Comparison of ENCODE assay signal across 29 cellular contexts in genomic region chr21:38211321-38211720, GRCh38. TPM values are rescaled to one million over a fixed set of nuclear protein-coding genes. Genes with fewer than 3 reads are reported as not detected.
"Had no signal": no experiment of that assay in that cellular context is flagged by ENCODE, and none has a peak within 500 bp of the region (broad histone marks: within the 10 kb centered on the region; RNA-seq: fewer than 3 reads in every experiment).

No MANE protein-coding gene starts in this region.

- H3K4me1 ChIP-seq: parathyroid adenoma, psoas muscle, right lobe of liver, sigmoid colon, stomach, thyroid gland, tibial nerve, upper lobe of left lung, uterus had no signal

- H3K9ac ChIP-seq: parathyroid adenoma had no signal

- H3K4me3 Mint-ChIP-seq: naive thymus-derived CD8-positive, alpha-beta T cell; natural killer cell treated with Interleukin-12 subunit alpha and Interleukin-12 subunit beta and Interleukin-15 and Interleukin-18, amount 100 ng/mL, for 72 hours; nephron progenitor cell; neural crest cell; stimulated activated effector memory CD8-positive, alpha-beta T cell treated with anti-CD3 and anti-CD28 coated beads, Interleukin-12 subunit alpha, Interleukin-12 subunit beta, amount 100 ng/mL, for 72 hours; stimulated activated naive B cell treated with anti-CD40 and anti-IgM and Interleukin-4, amounts not matched to agents 10 μg/mL and 1 μg/mL and 100 μg/mL, for 72 hours; stimulated activated naive CD8-positive, alpha-beta T cell treated with anti-CD3 and anti-CD28 coated beads, Interleukin-15, Interleukin-2, amounts not matched to agents 100 ng/mL and 50 ng/mL, for 24 hours had no signal

- H3K27me3 ChIP-seq: ovary, thyroid gland, tibial nerve, upper lobe of left lung had no signal

- H3K4me1 Mint-ChIP-seq: naive B cell; neural crest cell; stimulated activated effector memory CD8-positive, alpha-beta T cell treated with anti-CD3 and anti-CD28 coated beads, Interleukin-12 subunit alpha, Interleukin-12 subunit beta, amount 100 ng/mL, for 72 hours; stimulated activated naive B cell treated with anti-CD40 and anti-IgM and Interleukin-4, amounts not matched to agents 10 μg/mL and 1 μg/mL and 100 μg/mL, for 72 hours had no signal

- H3K36me3 Mint-ChIP-seq: naive B cell; naive thymus-derived CD8-positive, alpha-beta T cell; natural killer cell treated with Interleukin-12 subunit alpha and Interleukin-12 subunit beta and Interleukin-15 and Interleukin-18, amount 100 ng/mL, for 72 hours; stimulated activated effector memory CD8-positive, alpha-beta T cell treated with anti-CD3 and anti-CD28 coated beads, Interleukin-12 subunit alpha, Interleukin-12 subunit beta, amount 100 ng/mL, for 72 hours; stimulated activated naive B cell treated with anti-CD40 and anti-IgM and Interleukin-4, amounts not matched to agents 10 μg/mL and 1 μg/mL and 100 μg/mL, for 72 hours had no signal

- DNase-seq: naive B cell; naive thymus-derived CD8-positive, alpha-beta T cell; nephron progenitor cell; occipital lobe; ovary; posterior cingulate gyrus; psoas muscle; right cardiac atrium; right lobe of liver; sigmoid colon; small intestine; stimulated activated CD4-positive, alpha-beta T cell treated with anti-CD3 and anti-CD28 coated beads, Interleukin-1b, Interleukin-23, amount 100 ng/mL, for 48 hours; stimulated activated CD4-positive, alpha-beta T cell treated with anti-CD3 and anti-CD28 coated beads, Interleukin-4, amount 100 ng/mL, for 24 hours; stimulated activated naive B cell treated with anti-CD40 and anti-IgM and Interleukin-4, amounts not matched to agents 10 μg/mL and 1 μg/mL and 100 μg/mL, for 72 hours; stimulated activated naive CD4-positive, alpha-beta T cell treated with Interleukin-2 at 50 U/mL for 16 hours; stomach; thyroid gland; trophoblast cell; upper lobe of left lung; uterus had no signal

- H3K27ac Mint-ChIP-seq: naive B cell; natural killer cell treated with Interleukin-12 subunit alpha and Interleukin-12 subunit beta and Interleukin-15 and Interleukin-18, amount 100 ng/mL, for 72 hours; nephron progenitor cell; progenitor cell of endocrine pancreas; stimulated activated effector memory CD8-positive, alpha-beta T cell treated with anti-CD3 and anti-CD28 coated beads, Interleukin-12 subunit alpha, Interleukin-12 subunit beta, amount 100 ng/mL, for 72 hours; stimulated activated naive B cell treated with anti-CD40 and anti-IgM and Interleukin-4, amounts not matched to agents 10 μg/mL and 1 μg/mL and 100 μg/mL, for 72 hours; stimulated activated naive CD8-positive, alpha-beta T cell treated with anti-CD3 and anti-CD28 coated beads, Interleukin-15, Interleukin-2, amounts not matched to agents 100 ng/mL and 50 ng/mL, for 24 hours had no signal

- H3K9me3 ChIP-seq: ovary, psoas muscle, right lobe of liver, thoracic aorta, thyroid gland, upper lobe of left lung had no signal

- H3K79me2 ChIP-seq: parathyroid adenoma had no signal

- H3K27ac ChIP-seq: ovary, parathyroid adenoma, psoas muscle, right lobe of liver, sigmoid colon, stomach, thoracic aorta, thyroid gland, tibial nerve, upper lobe of left lung, uterus had no signal

- H3K36me3 ChIP-seq: ovary, right lobe of liver, sigmoid colon, stomach, thoracic aorta, thyroid gland, tibial nerve, upper lobe of left lung, uterus had no signal

- H3K4me3 ChIP-seq: ovary, psoas muscle, right lobe of liver, sigmoid colon, stomach, thoracic aorta, thyroid gland, tibial nerve, upper lobe of left lung, uterus had no signal

- H2AFZ ChIP-seq: parathyroid adenoma had no signal

- ATAC-seq: naive thymus-derived CD8-positive, alpha-beta T cell; natural killer cell treated with Interleukin-12 subunit alpha and Interleukin-12 subunit beta and Interleukin-15 and Interleukin-18, amount 100 ng/mL, for 72 hours; psoas muscle; right cardiac atrium; right lobe of liver; stimulated activated effector memory CD8-positive, alpha-beta T cell treated with anti-CD3 and anti-CD28 coated beads, Interleukin-12 subunit alpha, Interleukin-12 subunit beta, amount 100 ng/mL, for 72 hours; stimulated activated naive B cell treated with anti-CD40 and anti-IgM and Interleukin-4, amounts not matched to agents 10 μg/mL and 1 μg/mL and 100 μg/mL, for 72 hours had no signal

- H3K9me3 Mint-ChIP-seq: natural killer cell treated with Interleukin-12 subunit alpha and Interleukin-12 subunit beta and Interleukin-15 and Interleukin-18, amount 100 ng/mL, for 72 hours; stimulated activated naive B cell treated with anti-CD40 and anti-IgM and Interleukin-4, amounts not matched to agents 10 μg/mL and 1 μg/mL and 100 μg/mL, for 72 hours; stimulated activated naive CD8-positive, alpha-beta T cell treated with anti-CD3 and anti-CD28 coated beads, Interleukin-15, Interleukin-2, amounts not matched to agents 100 ng/mL and 50 ng/mL, for 24 hours had no signal

RNA-seq across cellular contexts. Expression of gene KCNJ15, which starts 45.5 kb away (rescaled TPM):
- total RNA-seq: naive thymus-derived CD8-positive, alpha-beta T cell; natural killer cell treated with Interleukin-12 subunit alpha and Interleukin-12 subunit beta and Interleukin-15 and Interleukin-18, amount 100 ng/mL, for 72 hours; temporal lobe had no signal
- polyA plus RNA-seq: naive thymus-derived CD8-positive, alpha-beta T cell had no signal
